In genomic region chr10:88423732-88424131, GRCh38 we compare ENCODE assay signal across 8 cellular contexts.
"Had no signal": no experiment of that assay in that cellular context is flagged by ENCODE, and none has a peak within 500 bp of the region (broad histone marks: within the 10 kb centered on the region; RNA-seq: fewer than 3 reads in every experiment).

No MANE protein-coding gene starts in this region.

- DNase-seq: IMR-90, KBM-7, KG1 had no signal

- H3K27me3 Mint-ChIP-seq: IgD-negative memory B cell had no signal

- H3K36me3 Mint-ChIP-seq: IgD-negative memory B cell had no signal

- H3K9me3 Mint-ChIP-seq: IgD-negative memory B cell had no signal

- FAIRE-seq: HepG2, HTR-8/SVneo, K562 had no signal

- H3K27ac Mint-ChIP-seq: IgD-negative memory B cell had no signal

- ATAC-seq: HepG2, K562 had no signal

- H3K27ac ChIP-seq: HL-60 had no signal

- H3K4me3 ChIP-seq: K562 had no signal

- H3K4me3 Mint-ChIP-seq: IgD-negative memory B cell had no signal
